In genomic region chr17:15384142-15384803, GRCh38 we compare ENCODE assay signal across 9 cellular contexts. TPM values are rescaled to one million over a fixed set of nuclear protein-coding genes. Genes with fewer than 3 reads are reported as not detected.
A peak's percentile ranks its signal among the peaks of the same experiment; 100 is the strongest.
DNase-seq lines count a peak whose midpoint lies in the region; ATAC-seq and TF ChIP-seq lines count a peak whose summit lies in the region.
"Had no signal": no experiment of that assay in that cellular context is flagged by ENCODE, and none has a peak within 500 bp of the region (broad histone marks: within the 10 kb centered on the region; RNA-seq: fewer than 3 reads in every experiment).

No MANE protein-coding gene starts in this region.

- no peaks in the 10 kb centered on the region for H3K27me3 ChIP-seq in Peyer's patch
- no peaks in the 10 kb centered on the region for H3K27me3 ChIP-seq in upper lobe of left lung

- DNase-seq in Peyer's patch (peak in 1 of 3 donors; percentile 54), fibroblast of mammary gland (ENCODE audit: low read depth) (peak; percentile 39), mucosa of gallbladder (ENCODE audit: low spot score) (peak; percentile 40), upper lobe of left lung (no peak), NCI-H128 (lab: John Stamatoyannopoulos, UW; ENCODE audit: unreplicated experiment) (no peak), cerebellar cortex (ENCODE audit: low spot score) (no peak), activated T-cell treated with anti-CD3 and anti-CD28 coated beads for 4 hours (no peak)
- DNase-seq: activated T-cell treated with anti-CD3 and anti-CD28 coated beads, Interleukin-2, amount 50 U/mL, for 4 hours had no signal

- TF ChIP-seq CTCF in Peyer's patch (IDR thresholded peaks at IDR 0.05) = no peak
- no peak for TF ChIP-seq CTCF in fibroblast of mammary gland (conservative IDR thresholded peaks at IDR 0.05; ENCODE audit: control insufficient read depth, insufficient read depth, low read depth, low read length)
- TF ChIP-seq CTCF in upper lobe of left lung (IDR thresholded peaks at IDR 0.05) = no peak

- 47 to 54% methylated on average over 10 of the region's 10 CpGs for WGBS in upper lobe of left lung, 2 donors

- H3K36me3 ChIP-seq in Peyer's patch (no peaks in the 10 kb centered on the region), upper lobe of left lung (no peaks in the 10 kb centered on the region)

- H3K4me1 ChIP-seq in Peyer's patch (peaks cover 0 to 24% (median 2%) of the 10 kb centered on the region in 4 donors), upper lobe of left lung (peaks cover 0 to 5% (median 1%) of the 10 kb centered on the region in 4 donors)

- H3K27ac ChIP-seq in Peyer's patch (peak overlapping the region; percentile 45 to 51 (median 50)), upper lobe of left lung (peak overlapping the region; percentile 40 to 80 (median 62))

- no peak for TF ChIP-seq POLR2A in Peyer's patch (IDR thresholded peaks at IDR 0.05)
- no peak for TF ChIP-seq POLR2A in upper lobe of left lung (IDR thresholded peaks at IDR 0.05)

- TF ChIP-seq EP300 in upper lobe of left lung (IDR thresholded peaks at IDR 0.05) = no peak

- H3K4me3 ChIP-seq in Peyer's patch = peak overlapping the region in 1 of 4 donors; percentile 7
- peak overlapping the region; percentile 32 for H3K4me3 ChIP-seq in fibroblast of mammary gland (ENCODE audit: control insufficient read depth, low read depth, low read length)
- peak overlapping the region in 1 of 4 donors; percentile 21 for H3K4me3 ChIP-seq in upper lobe of left lung

- peak in 1 of 2 donors; percentile 62 for ATAC-seq in upper lobe of left lung (ENCODE audit: low FRiP score in 2 of 2)
- ATAC-seq: activated T-cell treated with anti-CD3 and anti-CD28 coated beads, Interleukin-2, amount 50 U/mL, for 4 hours had no signal

- no peaks in the 10 kb centered on the region for H3K9me3 ChIP-seq in Peyer's patch
- H3K9me3 ChIP-seq in upper lobe of left lung = no peaks in the 10 kb centered on the region

RNA-seq across cellular contexts. Expression of gene TEKT3, which starts 42.9 kb away (rescaled TPM):
- total RNA-seq in Peyer's patch (1 to 10 TPM in 2 of 4 donors, not detected in 2; 2.5 to 3.9 TPM), mucosa of gallbladder (1.2 TPM), upper lobe of left lung (1 to 10 TPM in 4 of 6 donors, under 1 TPM in 1, not detected in 1; 0.64 to 4.1 (median 1.8) TPM)
- total RNA-seq: mononuclear cell had no signal

Comparison
In these comparisons a context has a peak if more than half of its experiments do, and no peak if none do; other contexts are left out.
1. DNase-seq: peak in fibroblast of mammary gland (single experiment) and mucosa of gallbladder (single experiment); none in upper lobe of left lung (0 of 2), NCI-H128 (single experiment), cerebellar cortex (single experiment) and activated T-cell treated with anti-CD3 and anti-CD28 coated beads for 4 hours (single experiment).